ENCODE assay signal across 21 cellular contexts in genomic region chr17:13005530-13005929, GRCh38. TPM values are rescaled to one million over a fixed set of nuclear protein-coding genes. Genes with fewer than 3 reads are reported as not detected.
A peak's percentile ranks its signal among the peaks of the same experiment; 100 is the strongest.
DNase-seq lines count a peak whose midpoint lies in the region; TF ChIP-seq lines count a peak whose summit lies in the region.
"Had no signal": no experiment of that assay in that cellular context is flagged by ENCODE, and none has a peak within 500 bp of the region (broad histone marks: within the 10 kb centered on the region; RNA-seq: fewer than 3 reads in every experiment).

No MANE protein-coding gene starts in this region.

- intact Hi-C loops in sigmoid colon (cut with DNase I) = loop anchor here (10.0 kb wide), 1 partner anchor 241 kb away; no protein-coding TSS in a partner anchor

- H3K9me3 ChIP-seq in sigmoid colon = no peaks in the 10 kb centered on the region
- H3K9me3 ChIP-seq: BE2C had no signal

- 94 to 96% methylated on average over 6 of the region's 6 CpGs for WGBS in sigmoid colon, 2 donors

- TF ChIP-seq CTCF in HFFc6 (IDR thresholded peaks at IDR 0.05) = no peak
- TF ChIP-seq CTCF in chondrocyte (IDR thresholded peaks at IDR 0.05) = no peak
- no peak for TF ChIP-seq CTCF in sigmoid colon (IDR thresholded peaks at IDR 0.05)

- H3K36me3 Mint-ChIP-seq in HFFc6 (ENCODE audit: low read depth) = peaks cover 3% of the 10 kb centered on the region
- peaks cover 21% of the 10 kb centered on the region for H3K36me3 Mint-ChIP-seq in chondrocyte (ENCODE audit: low read depth)

- H3K27me3 ChIP-seq in sigmoid colon = no peaks in the 10 kb centered on the region
- H3K27me3 ChIP-seq: BE2C had no signal

- H3K27ac Mint-ChIP-seq in HFFc6 (0 out of 2 replicates have a peak overlapping the region, but pooled peaks have one; percentile 10), chondrocyte (ENCODE audit: unreplicated experiment) (peak overlapping the region; percentile 12)
- H3K27ac Mint-ChIP-seq: H9 had no signal

- H3K36me3 ChIP-seq in sigmoid colon = peaks cover 21 to 100% (median 55%) of the 10 kb centered on the region in 4 donors

- no peak for TF ChIP-seq POLR2A in sigmoid colon (IDR thresholded peaks at IDR 0.05)

- peaks cover 9% of the 10 kb centered on the region for H3K4me1 Mint-ChIP-seq in HFFc6 (ENCODE audit: low read depth)
- no peaks in the 10 kb centered on the region for H3K4me1 Mint-ChIP-seq in chondrocyte (ENCODE audit: low read depth)
- H3K4me1 Mint-ChIP-seq: H9 had no signal

- H3K27me3 Mint-ChIP-seq in HFFc6 (ENCODE audit: insufficient read depth) (no peaks in the 10 kb centered on the region; the same call in 1 of the 2 replicates), chondrocyte (ENCODE audit: low read depth) (no peaks in the 10 kb centered on the region)
- H3K27me3 Mint-ChIP-seq: CD4-positive, CD25-positive, alpha-beta regulatory T cell; CD8-positive, alpha-beta memory T cell had no signal

- H3K27ac ChIP-seq in sigmoid colon = no peak overlapping the region
- H3K27ac ChIP-seq: HL-60 had no signal

- no peak overlapping the region for H3K4me3 ChIP-seq in sigmoid colon
- H3K4me3 ChIP-seq: GM12878 had no signal

- H3K9me3 Mint-ChIP-seq in HFFc6 (no peaks in the 10 kb centered on the region), chondrocyte (ENCODE audit: low read depth) (no peaks in the 10 kb centered on the region)
- H3K9me3 Mint-ChIP-seq: CD8-positive, alpha-beta memory T cell; H9 had no signal

- H3K4me1 ChIP-seq in sigmoid colon = peaks cover 0 to 8% (median 2%) of the 10 kb centered on the region in 4 donors
- H3K4me1 ChIP-seq: BE2C had no signal

- H3K4me3 Mint-ChIP-seq in HFFc6 = no peak overlapping the region
- H3K4me3 Mint-ChIP-seq in chondrocyte (ENCODE audit: unreplicated experiment) = no peak overlapping the region
- H3K4me3 Mint-ChIP-seq: CD4-positive, CD25-positive, alpha-beta regulatory T cell; CD8-positive, alpha-beta memory T cell; H9 had no signal

- TF ChIP-seq EP300 in sigmoid colon (IDR thresholded peaks at IDR 0.05) = no peak

- DNase-seq in activated effector memory CD4-positive, alpha-beta T cell treated with anti-CD3 and anti-CD28 coated beads, Interleukin-2, amount 50 U/mL, for 16 hours = peak; percentile 9
- no peak for DNase-seq in activated effector memory CD4-positive, alpha-beta T cell treated with Interleukin-2 at 50 U/mL for 16 hours
- DNase-seq in HFFc6 (no peak), chondrocyte (ENCODE audit: low spot score) (no peak), sigmoid colon (peak; percentile 13), hepatic stellate cell (ENCODE audit: low spot score) (no peak), inferior parietal cortex (ENCODE audit: extremely low spot score) (no peak)
- DNase-seq: ACHN; BE2C; C1 segment of cervical spinal cord; CD4-positive, CD25-positive, alpha-beta regulatory T cell; CD8-positive, alpha-beta memory T cell; COR-L47; DMS 273 treated with DMSO at 0.1 percent for 48 hours; DMS53; DND-41; EL; GOT3; H9 had no signal

RNA-seq across cellular contexts. Expression of gene ELAC2, which starts 12.3 kb away (rescaled TPM):
- total RNA-seq in HFFc6 (2021; fragmentation: NEBNext Ultra II Directional; extraction: Animal tissue kit (Norgen Biotek cat#: 25700)) = 10 to 100 TPM; 49.8 to 63.8 (median 55.7) TPM
- 43.1 to 60.7 TPM (median 44.7 TPM) in 3 replicates for total RNA-seq in chondrocyte
- total RNA-seq in sigmoid colon = 10 to 100 TPM; 46.9 to 67.0 (median 50.2) TPM
- 10 to 100 TPM; 12.7 to 39.6 (median 18.0) TPM for polyA plus RNA-seq in sigmoid colon

Comparison
In these comparisons a context has a peak if more than half of its experiments do, and no peak if none do; other contexts are left out.
1. DNase-seq: peak in activated effector memory CD4-positive, alpha-beta T cell treated with anti-CD3 and anti-CD28 coated beads, Interleukin-2, amount 50 U/mL, for 16 hours (single experiment) and sigmoid colon (single experiment); none in activated effector memory CD4-positive, alpha-beta T cell treated with Interleukin-2 at 50 U/mL for 16 hours (single experiment), HFFc6 (single experiment), chondrocyte (single experiment), hepatic stellate cell (single experiment) and inferior parietal cortex (single experiment).